21 cellular contexts compared by ENCODE assay signal in genomic region chr15:94029495-94029894, GRCh38.
A peak's percentile ranks its signal among the peaks of the same experiment; 100 is the strongest.
DNase-seq lines count a peak whose midpoint lies in the region; ATAC-seq and TF ChIP-seq lines count a peak whose summit lies in the region.
"Had no signal": no experiment of that assay in that cellular context is flagged by ENCODE, and none has a peak within 500 bp of the region (broad histone marks: within the 10 kb centered on the region; RNA-seq: fewer than 3 reads in every experiment).

No MANE protein-coding gene starts in this region.

- H3K4me3 ChIP-seq in GM23248 (no peak overlapping the region), spleen (no peak overlapping the region)
- H3K4me3 ChIP-seq: BLaER1, colonic mucosa, GM12878, PC-9, thoracic aorta had no signal

- H3K27me3 ChIP-seq in GM23248 (replicated peaks; ENCODE audit: insufficient read depth) (no peaks in the 10 kb centered on the region), spleen (replicated peaks in 1 of 7) (peaks cover 0 to 15% (median 0%) of the 10 kb centered on the region in 7 donors)
- H3K27me3 ChIP-seq: BLaER1, brain microvascular endothelial cell, colonic mucosa had no signal

- H3K36me3 ChIP-seq in GM23248 (ENCODE audit: low read depth) (no peaks in the 10 kb centered on the region), spleen (no peaks in the 10 kb centered on the region)
- H3K36me3 ChIP-seq: BLaER1, brain microvascular endothelial cell, colonic mucosa, thoracic aorta had no signal

- no peaks in the 10 kb centered on the region for H3K9me3 ChIP-seq in GM23248 (ENCODE audit: low read depth)
- no peaks in the 10 kb centered on the region for H3K9me3 ChIP-seq in spleen
- H3K9me3 ChIP-seq: BLaER1, colonic mucosa, thoracic aorta had no signal

- intact Hi-C loops in spleen (cut with DNase I; ENCODE audit: low total_unique reads), result no loop called here

- H3K4me2 ChIP-seq in GM23248 (ENCODE audit: unreplicated experiment), result no peak overlapping the region
- H3K4me2 ChIP-seq: BLaER1, PC-9 had no signal

- no peaks in the 10 kb centered on the region for H3K36me3 Mint-ChIP-seq in type B pancreatic cell
- H3K36me3 Mint-ChIP-seq: activated naive CD4-positive, alpha-beta T cell treated with anti-CD3 and anti-CD28 coated beads, Interleukin-2, amount 50 U/mL, for 72 hours had no signal

- in situ Hi-C loops in GM23248 (cut with MboI), result no loop called here

- H3K4me1 ChIP-seq in GM23248 (ENCODE audit: insufficient read depth) (peaks cover 20% of the 10 kb centered on the region), spleen (no peaks in the 10 kb centered on the region)
- H3K4me1 ChIP-seq: BLaER1, colonic mucosa had no signal

- H4K20me1 ChIP-seq in GM23248 (ENCODE audit: insufficient read depth), result no peaks in the 10 kb centered on the region
- H4K20me1 ChIP-seq: BLaER1 had no signal

- no peak overlapping the region for H3K4me3 Mint-ChIP-seq in type B pancreatic cell
- H3K4me3 Mint-ChIP-seq: H9 had no signal

- H3F3A ChIP-seq in GM23248 (ENCODE audit: insufficient read depth), result peaks cover 38% of the 10 kb centered on the region

- no peak for ATAC-seq in HG03354 (IDR thresholded peaks at IDR 0.05; ENCODE audit: poor library complexity, severe bottlenecking, unreplicated experiment)
- ATAC-seq: activated naive CD4-positive, alpha-beta T cell treated with anti-CD3 and anti-CD28 coated beads, Interleukin-2, amount 50 U/mL, for 72 hours; GM12878; left colon had no signal

- TF ChIP-seq CTCF in type B pancreatic cell (conservative IDR thresholded peaks at IDR 0.05) (no peak), GM20000 (IDR thresholded peaks at IDR 0.05; ENCODE audit: extremely low read depth, missing control alignments) (no peak), spleen (IDR thresholded peaks at IDR 0.05 in 8 of 11, conservative IDR thresholded peaks at IDR 0.05 in 3 of 11) (no peak)

- DNase-seq in GM23248, result peak; percentile 65
- peak; percentile 52 for DNase-seq in amniotic epithelial cell (ENCODE audit: low read depth)
- peak; percentile 11 for DNase-seq in kidney glomerular epithelial cell (lab: John Stamatoyannopoulos, UW)
- DNase-seq in type B pancreatic cell (ENCODE audit: extremely low spot score, unreplicated experiment), result no peak
- DNase-seq in GM20000 (ENCODE audit: low spot score), result no peak
- no peak for DNase-seq in spleen
- DNase-seq: activated CD4-positive, CD25-positive, alpha-beta regulatory T cell treated with anti-CD3 and anti-CD28 coated beads, Interleukin-2, amount 50 U/mL, for 72 hours; brain microvascular endothelial cell; colonic mucosa; foreskin melanocyte; GDM1; H9; left colon; NCI-H146; NCI-H82 had no signal

- H3K27ac Mint-ChIP-seq in type B pancreatic cell, result peak overlapping the region; percentile 18
- H3K27ac Mint-ChIP-seq: activated naive CD4-positive, alpha-beta T cell treated with anti-CD3 and anti-CD28 coated beads, Interleukin-2, amount 50 U/mL, for 72 hours; H9 had no signal

- H3K9me3 Mint-ChIP-seq in type B pancreatic cell, result no peaks in the 10 kb centered on the region
- H3K9me3 Mint-ChIP-seq: activated naive CD4-positive, alpha-beta T cell treated with anti-CD3 and anti-CD28 coated beads, Interleukin-2, amount 50 U/mL, for 72 hours; H9 had no signal

- no peak overlapping the region for H2AFZ ChIP-seq in GM23248
- H2AFZ ChIP-seq: PC-9 had no signal

- H3K9me2 ChIP-seq in GM23248 (ENCODE audit: insufficient read depth), result no peaks in the 10 kb centered on the region

- no peak overlapping the region for H3K9ac ChIP-seq in GM23248
- H3K9ac ChIP-seq: BLaER1 had no signal

- H3K4me1 Mint-ChIP-seq in type B pancreatic cell (ENCODE audit: unreplicated experiment), result peaks cover 30% of the 10 kb centered on the region
- H3K4me1 Mint-ChIP-seq: H9 had no signal

- H3K27me3 Mint-ChIP-seq in type B pancreatic cell, result no peaks in the 10 kb centered on the region

- H3K79me2 ChIP-seq in GM23248 (ENCODE audit: insufficient read depth), result no peaks in the 10 kb centered on the region

- H3K27ac ChIP-seq in GM23248 (no peak overlapping the region), spleen (no peak overlapping the region)
- H3K27ac ChIP-seq: BLaER1, brain microvascular endothelial cell, colonic mucosa, PC-9, thoracic aorta had no signal

- 0% methylated on average over 1 of the region's 1 CpG for WGBS in GM23248 (ENCODE audit: low coverage in 1 of 2, low lambda C conversion rate in 2 of 2, missing lambda C conversion rate in 2 of 2), 2 experiments
- 43 to 67% (median 57%) methylated on average over 1 of the region's 1 CpG for WGBS in spleen, 5 donors

- TF ChIP-seq POLR2A in spleen (IDR thresholded peaks at IDR 0.05), result no peak

Comparison
In these comparisons a context has a peak if more than half of its experiments do, and no peak if none do; other contexts are left out.
1. DNase-seq: peak in GM23248 (single experiment), amniotic epithelial cell (single experiment) and kidney glomerular epithelial cell (single experiment); none in type B pancreatic cell (single experiment), GM20000 (single experiment) and spleen (single experiment).